In genomic region chr15:32669870-32670623, GRCh38 we compare ENCODE assay signal across 1 cellular context.
TF ChIP-seq lines count a peak whose summit lies in the region.

No MANE protein-coding gene starts in this region.

TF ChIP-seq in HEK293, 187 proteins besides CTCF, POLR2A, EP300 and RAD21 (continued from another document):
- TF ChIP-seq, protein P1, sequence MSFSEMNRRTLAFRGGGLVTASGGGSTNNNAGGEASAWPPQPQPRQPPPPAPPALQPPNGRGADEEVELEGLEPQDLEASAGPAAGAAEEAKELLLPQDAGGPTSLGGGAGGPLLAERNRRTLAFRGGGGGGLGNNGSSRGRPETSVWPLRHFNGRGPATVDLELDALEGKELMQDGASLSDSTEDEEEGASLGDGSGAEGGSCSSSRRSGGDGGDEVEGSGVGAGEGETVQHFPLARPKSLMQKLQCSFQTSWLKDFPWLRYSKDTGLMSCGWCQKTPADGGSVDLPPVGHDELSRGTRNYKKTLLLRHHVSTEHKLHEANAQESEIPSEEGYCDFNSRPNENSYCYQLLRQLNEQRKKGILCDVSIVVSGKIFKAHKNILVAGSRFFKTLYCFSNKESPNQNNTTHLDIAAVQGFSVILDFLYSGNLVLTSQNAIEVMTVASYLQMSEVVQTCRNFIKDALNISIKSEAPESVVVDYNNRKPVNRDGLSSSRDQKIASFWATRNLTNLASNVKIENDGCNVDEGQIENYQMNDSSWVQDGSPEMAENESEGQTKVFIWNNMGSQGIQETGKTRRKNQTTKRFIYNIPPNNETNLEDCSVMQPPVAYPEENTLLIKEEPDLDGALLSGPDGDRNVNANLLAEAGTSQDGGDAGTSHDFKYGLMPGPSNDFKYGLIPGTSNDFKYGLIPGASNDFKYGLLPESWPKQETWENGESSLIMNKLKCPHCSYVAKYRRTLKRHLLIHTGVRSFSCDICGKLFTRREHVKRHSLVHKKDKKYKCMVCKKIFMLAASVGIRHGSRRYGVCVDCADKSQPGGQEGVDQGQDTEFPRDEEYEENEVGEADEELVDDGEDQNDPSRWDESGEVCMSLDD (tag by site-specific recombination; IDR thresholded peaks at IDR 0.05), result no peak
